Comparison of ENCODE assay signal across 31 cellular contexts in genomic region chr14:100885196-100886030, GRCh38. TPM values are rescaled to one million over a fixed set of nuclear protein-coding genes. Genes with fewer than 3 reads are reported as not detected.
DNase-seq lines count a peak whose midpoint lies in the region; ATAC-seq, FAIRE-seq and TF ChIP-seq lines count a peak whose summit lies in the region.
"Had no signal": no experiment of that assay in that cellular context is flagged by ENCODE, and none has a peak within 500 bp of the region (broad histone marks: within the 10 kb centered on the region; RNA-seq: fewer than 3 reads in every experiment).

No MANE protein-coding gene starts in this region.

- H3K4me1 ChIP-seq in A673 (ENCODE audit: insufficient read depth, low read length, poor library complexity, severe bottlenecking) (peaks cover 49% of the 10 kb centered on the region), HepG2 (ENCODE audit: insufficient read depth, low read length) (no peaks in the 10 kb centered on the region)
- H3K4me1 ChIP-seq: A549 had no signal

- no peaks in the 10 kb centered on the region for H3K36me3 Mint-ChIP-seq in osteocyte (ENCODE audit: unreplicated experiment)
- H3K36me3 Mint-ChIP-seq: stimulated activated memory B cell treated with anti-CD40 and anti-IgM and Interleukin-4, amounts not matched to agents 10 μg/mL and 1 μg/mL and 100 μg/mL, for 72 hours had no signal

- H3K27me3 ChIP-seq in A673 (replicated peaks; ENCODE audit: insufficient read depth, low read depth, low read length, poor library complexity), result no peaks in the 10 kb centered on the region
- peaks cover 1 to 32% of the 10 kb centered on the region in 2 experiments for H3K27me3 ChIP-seq in HepG2 (ENCODE audit: control insufficient read depth in 1 of 2, insufficient read depth in 2 of 2, low read length in 2 of 2)
- H3K27me3 ChIP-seq: body of pancreas, esophagus muscularis mucosa had no signal

- intact Hi-C loops in A673 (cut with micrococcal nuclease; ENCODE audit: unreplicated experiment) (loop anchor here (5.0 kb wide), 1 partner anchor 33 kb away; no protein-coding TSS in a partner anchor), HepG2 (cut with micrococcal nuclease; ENCODE audit: unreplicated experiment) (no loop called here)

- 26% methylated on average over 7 of the region's 7 CpGs for WGBS in HepG2 (ENCODE audit: low lambda C conversion rate)

- no peak overlapping the region for H3K9ac ChIP-seq in HepG2 (ENCODE audit: insufficient read depth, low read depth, low read length)
- H3K9ac ChIP-seq: KMS-11 had no signal

- no peak overlapping the region for H3K4me2 ChIP-seq in HepG2 (ENCODE audit: low read depth, low read length)
- H3K4me2 ChIP-seq: A549, KMS-11 had no signal

- H3K4me1 Mint-ChIP-seq in osteocyte (ENCODE audit: unreplicated experiment), result peaks cover 3% of the 10 kb centered on the region
- H3K4me1 Mint-ChIP-seq: stimulated activated memory B cell treated with anti-CD40 and anti-IgM and Interleukin-4, amounts not matched to agents 10 μg/mL and 1 μg/mL and 100 μg/mL, for 72 hours had no signal

- H4K20me1 ChIP-seq in HepG2 (ENCODE audit: insufficient read depth, low read length), result no peaks in the 10 kb centered on the region

- no peak overlapping the region for H3K4me3 Mint-ChIP-seq in osteocyte (ENCODE audit: unreplicated experiment)
- H3K4me3 Mint-ChIP-seq: activated CD8-positive, alpha-beta T cell treated with anti-CD3 and anti-CD28 coated beads for 36 hours; effector memory CD8-positive, alpha-beta T cell; stimulated activated memory B cell treated with anti-CD40 and anti-IgM and Interleukin-4, amounts not matched to agents 10 μg/mL and 1 μg/mL and 100 μg/mL, for 72 hours had no signal

- H2AFZ ChIP-seq in HepG2 (ENCODE audit: low read length), result no peak overlapping the region

- BruUV-seq in A673 (replicated peaks; lab: Mats Ljungman, UMichigan) (no TSS peak), HepG2 (replicated peaks; lab: Mats Ljungman, UMichigan) (no TSS peak)

- H3K27ac ChIP-seq in A673 (ENCODE audit: low read depth, low read length, poor library complexity, severe bottlenecking), result no peak overlapping the region
- no peak overlapping the region for H3K27ac ChIP-seq in HepG2 (ENCODE audit: extremely low read length, insufficient read depth, low read length)
- H3K27ac ChIP-seq in coronary artery, result no peak overlapping the region
- H3K27ac ChIP-seq: A549, body of pancreas, C4-2B, esophagus muscularis mucosa, KMS-11, suprapubic skin had no signal

- no peaks in the 10 kb centered on the region for H3K79me2 ChIP-seq in HepG2 (ENCODE audit: insufficient read depth, low read length)

- no peak for FAIRE-seq in HepG2 (lab: Jason Lieb, UNC)
- FAIRE-seq: A549, colon, small intestine, TTC549, urothelium cell line had no signal

- TF ChIP-seq POLR2A in HepG2 (IDR thresholded peaks at IDR 0.05; ENCODE audit: insufficient read depth in 1 of 2, low read depth in 2 of 2, low read length in 2 of 2), result no peak

- POLR2A ChIA-PET in A673 (lab: Charles Lee; ENCODE audit: low non-redundant PET), result interaction anchor here (0.6 kb wide), 1 partner anchor 885 kb away, joined by 3 read pairs; no protein-coding TSS in a partner anchor
- POLR2A ChIA-PET in HepG2 (lab: Yijun Ruan, JAX), result no interaction called here

- no peak for TF ChIP-seq RAD21 in HepG2 (CRISPR knock-in tag; IDR thresholded peaks at IDR 0.05)

- H3K9me3 Mint-ChIP-seq in osteocyte (ENCODE audit: unreplicated experiment), result peaks cover 9% of the 10 kb centered on the region
- H3K9me3 Mint-ChIP-seq: activated CD8-positive, alpha-beta T cell treated with anti-CD3 and anti-CD28 coated beads for 36 hours; effector memory CD8-positive, alpha-beta T cell had no signal

- ATAC-seq in HepG2, result no peak
- ATAC-seq: activated CD8-positive, alpha-beta T cell treated with anti-CD3 and anti-CD28 coated beads for 36 hours; body of pancreas; effector memory CD8-positive, alpha-beta T cell; stimulated activated memory B cell treated with anti-CD40 and anti-IgM and Interleukin-4, amounts not matched to agents 10 μg/mL and 1 μg/mL and 100 μg/mL, for 72 hours had no signal

- H3K36me3 ChIP-seq in A673 (ENCODE audit: insufficient read depth, low read length, poor library complexity, severe bottlenecking) (no peaks in the 10 kb centered on the region), HepG2 (replicated peaks in 1 of 2; ENCODE audit: control insufficient read depth in 1 of 2, insufficient read depth in 2 of 2, low read length in 2 of 2) (no peaks in the 10 kb centered on the region)
- H3K36me3 ChIP-seq: esophagus muscularis mucosa, suprapubic skin had no signal

- in situ Hi-C loops in HepG2 (cut with HindIII; ENCODE audit: extremely low pct_ligation_motif_present, low pct_unique_long_range_greater_than_20kb), result no loop called here

- TF ChIP-seq EP300 in HepG2 (IDR thresholded peaks at IDR 0.05; ENCODE audit: low read depth in 2 of 2, low read length in 2 of 2), result no peak
- no peak for TF ChIP-seq EP300 in HepG2 (CRISPR knock-in tag; IDR thresholded peaks at IDR 0.05; ENCODE audit: borderline replicate concordance)

- no peaks in the 10 kb centered on the region for H3K9me3 ChIP-seq in A673 (ENCODE audit: low read depth, low read length, poor library complexity, severe bottlenecking)
- H3K9me3 ChIP-seq in HepG2 (ENCODE audit: low read length), result no peaks in the 10 kb centered on the region
- H3K9me3 ChIP-seq: A549, body of pancreas, esophagus muscularis mucosa, suprapubic skin had no signal

- H3K27ac Mint-ChIP-seq in osteocyte (ENCODE audit: unreplicated experiment), result no peak overlapping the region
- H3K27ac Mint-ChIP-seq: activated CD8-positive, alpha-beta T cell treated with anti-CD3 and anti-CD28 coated beads for 36 hours; stimulated activated memory B cell treated with anti-CD40 and anti-IgM and Interleukin-4, amounts not matched to agents 10 μg/mL and 1 μg/mL and 100 μg/mL, for 72 hours had no signal

- peaks cover 34% of the 10 kb centered on the region for H3K27me3 Mint-ChIP-seq in osteocyte (ENCODE audit: unreplicated experiment)
- H3K27me3 Mint-ChIP-seq: stimulated activated memory B cell treated with anti-CD40 and anti-IgM and Interleukin-4, amounts not matched to agents 10 μg/mL and 1 μg/mL and 100 μg/mL, for 72 hours had no signal

- TF ChIP-seq CTCF in A673 (conservative IDR thresholded peaks at IDR 0.05; ENCODE audit: low read depth, low read length), result no peak
- peak; percentile 21 for TF ChIP-seq CTCF in choroid plexus epithelial cell (conservative IDR thresholded peaks at IDR 0.05; ENCODE audit: low read depth, low read length)
- TF ChIP-seq CTCF in HepG2 (CRISPR knock-in tag; IDR thresholded peaks at IDR 0.05), result no peak
- no peak for TF ChIP-seq CTCF in osteocyte (IDR thresholded peaks at IDR 0.05)
- no peak for TF ChIP-seq CTCF in coronary artery (IDR thresholded peaks at IDR 0.05)

- CTCF ChIA-PET in A673 (lab: Charles Lee) (no interaction called here), HepG2 (lab: Yijun Ruan, JAX; ENCODE audit: low intra/inter-chr PET ratio, low total read pairs) (no interaction called here)

- DNase-seq in A673 (ENCODE audit: low spot score) (peak; percentile 37), ELR (ENCODE audit: low read depth) (peak; percentile 10), choroid plexus epithelial cell (ENCODE audit: low read depth) (peak; percentile 23), HepG2 (ENCODE audit: low spot score) (no peak), activated T-cell treated with anti-CD3 and anti-CD28 coated beads for 4 hours (no peak), osteocyte (ENCODE audit: extremely low spot score, unreplicated experiment) (no peak), coronary artery (ENCODE audit: low spot score) (no peak)
- no peak for DNase-seq in stimulated activated CD4-positive, alpha-beta T cell treated with anti-CD3 and anti-CD28 coated beads, Interleukin-2, amount 100 ng/mL, for 48 hours
- DNase-seq: activated CD4-positive, CD25-positive, alpha-beta regulatory T cell treated with anti-CD3 and anti-CD28 coated beads, Interleukin-2, amount 50 U/mL, for 72 hours; activated CD8-positive, alpha-beta T cell treated with anti-CD3 and anti-CD28 coated beads for 36 hours; activated gamma-delta T cell treated with Interleukin-2 at 50 U/mL for 16 hours; activated T-cell treated with anti-CD3 and anti-CD28 coated beads, Interleukin-2, amount 50 U/mL, for 1 hour; body of pancreas; effector memory CD8-positive, alpha-beta T cell; NCI-H1436; NCI-H2107; NCI-H446 treated with DMSO at 0.1 percent for 48 hours; SHP77 treated with DMSO at 0.1 percent for 48 hours; small intestine; T-helper 1 cell had no signal

- no peak overlapping the region for H3K4me3 ChIP-seq in A673 (ENCODE audit: low read depth, low read length, poor library complexity, severe bottlenecking)
- no peak overlapping the region for H3K4me3 ChIP-seq in choroid plexus epithelial cell (ENCODE audit: low read depth, low read length)
- H3K4me3 ChIP-seq in HepG2 (replicated peaks in 1 of 3; ENCODE audit: insufficient read depth in 1 of 3, low read depth in 2 of 3, low read length in 3 of 3), result no peak overlapping the region
- no peak overlapping the region for H3K4me3 ChIP-seq in coronary artery
- H3K4me3 ChIP-seq: A549, body of pancreas, esophagus muscularis mucosa, suprapubic skin had no signal

RNA-seq across cellular contexts. Expression of gene RTL1, which starts 18.1 kb away (rescaled TPM):
- total RNA-seq in A673 (2021) (0.09 and 0.15 TPM in 2 replicates), HepG2 (2016; rRNA removed; fragmentation: Illumina TruSeq; extraction: Trizol) (0.04 TPM in 1 of 2 replicates, not detected in the other), osteocyte (not detected in 2 replicates)
- not detected in 2 replicates for total RNA-seq in HepG2 (2016; cell fraction: cytosol; rRNA removed; fragmentation: Illumina TruSeq; extraction: Trizol; ENCODE audit: low read depth)
- not detected in 2 replicates for total RNA-seq in HepG2 (2016; cell fraction: insoluble cytoplasmic fraction; rRNA removed; fragmentation: Illumina TruSeq; extraction: Trizol)
- 0.03 TPM in 1 of 2 replicates, not detected in the other for total RNA-seq in HepG2 (2016; cell fraction: membrane; rRNA removed; fragmentation: Illumina TruSeq; extraction: Trizol)
- not detected in 2 replicates for total RNA-seq in HepG2 (2016; cell fraction: nucleus; rRNA removed; fragmentation: Illumina TruSeq; extraction: Trizol)
- polyA plus RNA-seq in HepG2 (2011; rRNA removed), result not detected in 2 replicates
- 0.01 TPM in 1 of 2 replicates, not detected in the other for polyA plus RNA-seq in HepG2 (2011; cell fraction: cytosol; rRNA removed)
- 0.05 TPM in 1 of 2 replicates, not detected in the other for polyA plus RNA-seq in HepG2 (2011; cell fraction: nucleus; rRNA removed)
- 0.03 and 0.05 TPM in 2 replicates for polyA plus RNA-seq in HepG2 (2012)
- polyA plus RNA-seq in HepG2 (2016; cell fraction: cytosol; fragmentation: Illumina TruSeq; extraction: Trizol; ENCODE audit: low read depth), result not detected in 2 replicates
- not detected in 2 replicates for polyA plus RNA-seq in HepG2 (2016; cell fraction: insoluble cytoplasmic fraction; fragmentation: Illumina TruSeq; extraction: Trizol; ENCODE audit: low read depth)
- polyA plus RNA-seq in HepG2 (2016; cell fraction: membrane; fragmentation: Illumina TruSeq; extraction: Trizol; ENCODE audit: low read depth), result 0.05 TPM in 1 of 2 replicates, not detected in the other
- not detected in 2 replicates for polyA plus RNA-seq in HepG2 (2016; cell fraction: nucleus; fragmentation: Illumina TruSeq; extraction: Trizol; ENCODE audit: insufficient read depth, low read depth)
- not detected in 2 replicates for polyA minus RNA-seq in HepG2 (2011; rRNA and poly(A)+ RNA removed; ENCODE audit: low replicate concordance)
- not detected in 2 replicates for polyA minus RNA-seq in HepG2 (2011; cell fraction: cytosol; rRNA and poly(A)+ RNA removed)
- polyA minus RNA-seq in HepG2 (2011; cell fraction: nucleus; rRNA and poly(A)+ RNA removed), result not detected in 2 replicates
- total RNA-seq: activated CD8-positive, alpha-beta T cell treated with anti-CD3 and anti-CD28 coated beads for 36 hours; esophagus muscularis mucosa; glomerular endothelial cell; lung microvascular endothelial cell; suprapubic skin had no signal
- polyA plus RNA-seq: small intestine had no signal

RNA-seq across cellular contexts. Expression of gene MEG3, which starts 59.5 kb away (rescaled TPM):
- 51.0 and 58.7 TPM in 2 replicates for total RNA-seq in A673 (2021)
- not detected in 2 replicates for total RNA-seq in HepG2 (2016; rRNA removed; fragmentation: Illumina TruSeq; extraction: Trizol)
- not detected in 2 replicates for total RNA-seq in HepG2 (2016; cell fraction: cytosol; rRNA removed; fragmentation: Illumina TruSeq; extraction: Trizol; ENCODE audit: low read depth)
- not detected in 2 replicates for total RNA-seq in HepG2 (2016; cell fraction: insoluble cytoplasmic fraction; rRNA removed; fragmentation: Illumina TruSeq; extraction: Trizol)
- not detected in 2 replicates for total RNA-seq in HepG2 (2016; cell fraction: membrane; rRNA removed; fragmentation: Illumina TruSeq; extraction: Trizol)
- 0.38 TPM in 1 of 2 replicates, not detected in the other for total RNA-seq in HepG2 (2016; cell fraction: nucleus; rRNA removed; fragmentation: Illumina TruSeq; extraction: Trizol)
- 0.07 and 0.17 TPM in 2 replicates for polyA plus RNA-seq in HepG2 (2011; rRNA removed)
- 0.03 TPM in 1 of 2 replicates, not detected in the other for polyA plus RNA-seq in HepG2 (2011; cell fraction: cytosol; rRNA removed)
- 0.59 and 0.62 TPM in 2 replicates for polyA plus RNA-seq in HepG2 (2011; cell fraction: nucleus; rRNA removed)
- 0.12 TPM in 1 of 2 replicates, not detected in the other for polyA plus RNA-seq in HepG2 (2012)
- polyA plus RNA-seq in HepG2 (2016; cell fraction: cytosol; fragmentation: Illumina TruSeq; extraction: Trizol; ENCODE audit: low read depth), result not detected in 2 replicates
- polyA plus RNA-seq in HepG2 (2016; cell fraction: insoluble cytoplasmic fraction; fragmentation: Illumina TruSeq; extraction: Trizol; ENCODE audit: low read depth), result not detected in 2 replicates
- not detected in 2 replicates for polyA plus RNA-seq in HepG2 (2016; cell fraction: membrane; fragmentation: Illumina TruSeq; extraction: Trizol; ENCODE audit: low read depth)
- polyA plus RNA-seq in HepG2 (2016; cell fraction: nucleus; fragmentation: Illumina TruSeq; extraction: Trizol; ENCODE audit: insufficient read depth, low read depth), result 0.15 TPM in 1 of 2 replicates, not detected in the other
- 0.08 TPM in 1 of 2 replicates, not detected in the other for polyA minus RNA-seq in HepG2 (2011; rRNA and poly(A)+ RNA removed; ENCODE audit: low replicate concordance)
- not detected in 2 replicates for polyA minus RNA-seq in HepG2 (2011; cell fraction: cytosol; rRNA and poly(A)+ RNA removed)
- 0.12 and 0.26 TPM in 2 replicates for polyA minus RNA-seq in HepG2 (2011; cell fraction: nucleus; rRNA and poly(A)+ RNA removed)
- total RNA-seq in osteocyte, result not detected in 2 replicates
- total RNA-seq: activated CD8-positive, alpha-beta T cell treated with anti-CD3 and anti-CD28 coated beads for 36 hours had no signal

Comparison
In these comparisons a context has a peak if more than half of its experiments do, and no peak if none do; other contexts are left out.
1. DNase-seq: peak in A673 (single experiment), ELR (single experiment) and choroid plexus epithelial cell (single experiment); none in HepG2 (single experiment), activated T-cell treated with anti-CD3 and anti-CD28 coated beads for 4 hours (single experiment), stimulated activated CD4-positive, alpha-beta T cell treated with anti-CD3 and anti-CD28 coated beads, Interleukin-2, amount 100 ng/mL, for 48 hours (0 of 2), osteocyte (single experiment) and coronary artery (single experiment).
2. RNA of gene MEG3, which starts 59.5 kb away (total RNA-seq): 51.0 to 58.7 TPM in A673; 0.38 TPM in HepG2 and not detected in osteocyte; every median in the first group is over 10 times any median in the second.